ENCODE assay signal across 1 cellular context in genomic region chr16:73382921-73383594, GRCh38.
TF ChIP-seq lines count a peak whose summit lies in the region.

No MANE protein-coding gene starts in this region.

TF ChIP-seq in H1, 55 proteins besides CTCF, POLR2A, EP300 and RAD21:
- TF ChIP-seq CHD2 (IDR thresholded peaks at IDR 0.05; ENCODE audit: low read length) = no peak
- TF ChIP-seq SIX5 (IDR thresholded peaks at IDR 0.05; ENCODE audit: low read depth, low read length) = no peak
- no peak for TF ChIP-seq SIN3A (conservative IDR thresholded peaks at IDR 0.05 in 1 of 2, IDR thresholded peaks at IDR 0.05 in 1 of 2; ENCODE audit: low read depth in 1 of 2, low read length in 2 of 2)
- TF ChIP-seq RBBP5 (IDR thresholded peaks at IDR 0.05; ENCODE audit: borderline replicate concordance, low read depth, low read length) = no peak
- no peak for TF ChIP-seq NRF1 (IDR thresholded peaks at IDR 0.05; ENCODE audit: low read depth, low read length)
- no peak for TF ChIP-seq ASH2L (IDR thresholded peaks at IDR 0.05; ENCODE audit: low read length)
- no peak for TF ChIP-seq CEBPB (IDR thresholded peaks at IDR 0.05; ENCODE audit: low read depth, low read length)
- TF ChIP-seq PHF8 (conservative IDR thresholded peaks at IDR 0.05; ENCODE audit: low read depth, low read length) = no peak
- TF ChIP-seq YY1 (IDR thresholded peaks at IDR 0.05; ENCODE audit: low read depth, low read length) = no peak
- TF ChIP-seq RNF2 (IDR thresholded peaks at IDR 0.05; ENCODE audit: borderline replicate concordance, low read depth, low read length, missing control alignments, poor library complexity, severe bottlenecking) = no peak
- TF ChIP-seq RXRA (IDR thresholded peaks at IDR 0.05; ENCODE audit: insufficient read depth, low read depth, low read length) = no peak
- TF ChIP-seq CBX5 (IDR thresholded peaks at IDR 0.05; ENCODE audit: low read depth, low read length) = no peak
- no peak for TF ChIP-seq TAF1 (IDR thresholded peaks at IDR 0.05; ENCODE audit: low read depth, low read length)
- TF ChIP-seq EGR1 (IDR thresholded peaks at IDR 0.05; ENCODE audit: borderline replicate concordance, low read depth, low read length) = no peak
- no peak for TF ChIP-seq TCF12 (IDR thresholded peaks at IDR 0.05; ENCODE audit: low read depth, low read length)
- no peak for TF ChIP-seq HDAC6 (IDR thresholded peaks at IDR 0.05; ENCODE audit: low read depth, low read length)
- TF ChIP-seq SAP30 (IDR thresholded peaks at IDR 0.05; ENCODE audit: insufficient read depth, insufficient replicate concordance, low read length) = no peak
- TF ChIP-seq EZH2 (IDR thresholded peaks at IDR 0.05; ENCODE audit: low read depth, low read length, severe bottlenecking) = no peak
